ENCODE assay signal across 8 cellular contexts in genomic region chr2:98607104-98607503, GRCh38. TPM values are rescaled to one million over a fixed set of nuclear protein-coding genes. Genes with fewer than 3 reads are reported as not detected.
DNase-seq lines count a peak whose midpoint lies in the region; ATAC-seq, FAIRE-seq and TF ChIP-seq lines count a peak whose summit lies in the region.

No MANE protein-coding gene starts in this region.

- H3K9me3 ChIP-seq in SJSA1 (replicated peaks) (no peaks in the 10 kb centered on the region; the same call in 1 of the 2 replicates), gastrocnemius medialis (no peaks in the 10 kb centered on the region), thyroid gland (no peaks in the 10 kb centered on the region), left lung (no peaks in the 10 kb centered on the region)

- no peak for TF ChIP-seq POLR2A in gastrocnemius medialis (IDR thresholded peaks at IDR 0.05)
- no peak for TF ChIP-seq POLR2A in thyroid gland (IDR thresholded peaks at IDR 0.05)

- no peak for DNase-seq in H7
- no peak for DNase-seq in SJSA1 (ENCODE audit: low read depth in 1 of 2, low spot score in 2 of 2)
- DNase-seq in fibroblast of mammary gland (ENCODE audit: low read depth), result no peak
- no peak for DNase-seq in gastrocnemius medialis
- no peak for DNase-seq in RCC 7860 (ENCODE audit: low spot score)
- no peak for DNase-seq in HCEC 1CT
- DNase-seq in thyroid gland, result no peak
- no peak for DNase-seq in left lung

- 61 to 66% methylated on average over 6 of the region's 6 CpGs for WGBS in thyroid gland, 2 donors

- TF ChIP-seq CTCF in fibroblast of mammary gland (conservative IDR thresholded peaks at IDR 0.05; ENCODE audit: control insufficient read depth, insufficient read depth, low read depth, low read length) (no peak), gastrocnemius medialis (IDR thresholded peaks at IDR 0.05 in 4 of 5, conservative IDR thresholded peaks at IDR 0.05 in 1 of 5) (no peak), thyroid gland (IDR thresholded peaks at IDR 0.05) (no peak), left lung (IDR thresholded peaks at IDR 0.05) (no peak)

- H3K4me3 ChIP-seq in H7 (ENCODE audit: insufficient read depth, low read depth, low read length) (peak overlapping the region; percentile 99; the same call in 1 of the 2 replicates), SJSA1 (peak overlapping the region; percentile 93), fibroblast of mammary gland (ENCODE audit: control insufficient read depth, low read depth, low read length) (peak overlapping the region; percentile 85), gastrocnemius medialis (peak overlapping the region; percentile 70 to 90 (median 86)), thyroid gland (replicated peaks in 1 of 3) (no peak overlapping the region), left lung (peak overlapping the region in 1 of 2 donors; percentile 96)

- in situ Hi-C loops in gastrocnemius medialis (cut with MboI; ENCODE audit: low sequenced_read_pairs in 4 of 4), result loop anchor here in 1 of 4 donors (10.0 to 25.0 kb wide), 2 partner anchors 192 to 580 kb away; partner anchors contain the start of genes MITD1 and MRPL30

- FAIRE-seq in RCC 7860 (lab: Jason Lieb, UNC), result no peak

- intact Hi-C loops in gastrocnemius medialis (cut with DNase I; ENCODE audit: low total_unique reads), result loop anchor here (5.0 to 10.0 kb wide), 4 partner anchors 192 to 885 kb away; partner anchors contain the start of genes LIPT1, REV1 and TSGA10
- intact Hi-C loops in thyroid gland (cut with DNase I), result loop anchor here (10.0 kb wide), 1 partner anchor 162 kb away; the partner anchor contains the start of gene INPP4A
- intact Hi-C loops in left lung (cut with DNase I), result no loop called here

- no peak overlapping the region for H3K27ac ChIP-seq in SJSA1
- H3K27ac ChIP-seq in gastrocnemius medialis, result peak overlapping the region; percentile 91 to 97 (median 94)
- H3K27ac ChIP-seq in thyroid gland, result peak overlapping the region in 1 of 3 donors; percentile 91
- no peak overlapping the region for H3K27ac ChIP-seq in left lung

- H3K27me3 ChIP-seq in H7 (ENCODE audit: control insufficient read depth, insufficient read depth, low read length) (no peaks in the 10 kb centered on the region), SJSA1 (replicated peaks) (no peaks in the 10 kb centered on the region), gastrocnemius medialis (no peaks in the 10 kb centered on the region), thyroid gland (no peaks in the 10 kb centered on the region), left lung (no peaks in the 10 kb centered on the region)

- H3K36me3 ChIP-seq in H7 (replicated peaks; ENCODE audit: control insufficient read depth, insufficient read depth, low read length), result peaks cover 13% of the 10 kb centered on the region
- peaks cover 50% of the 10 kb centered on the region for H3K36me3 ChIP-seq in SJSA1
- H3K36me3 ChIP-seq in gastrocnemius medialis, result peaks cover 0 to 39% of the 10 kb centered on the region in 2 donors
- peaks cover 6 to 18% of the 10 kb centered on the region in 2 donors for H3K36me3 ChIP-seq in thyroid gland
- peaks cover 0 to 37% of the 10 kb centered on the region in 2 donors for H3K36me3 ChIP-seq in left lung

- peaks cover 26% of the 10 kb centered on the region for H3K4me1 ChIP-seq in SJSA1 (replicated peaks)
- peaks cover 53 to 59% of the 10 kb centered on the region in 2 donors for H3K4me1 ChIP-seq in gastrocnemius medialis
- H3K4me1 ChIP-seq in thyroid gland, result peaks cover 31 to 36% of the 10 kb centered on the region in 2 donors
- peaks cover 27 to 51% of the 10 kb centered on the region in 2 donors for H3K4me1 ChIP-seq in left lung

- ATAC-seq in gastrocnemius medialis (no peak), left lung (no peak)

RNA-seq across cellular contexts. Expression of gene COA5, which starts 1.2 kb away (rescaled TPM):
- total RNA-seq in H7 (2014; rRNA removed; shearing (Covaris generic)), result 19.7 and 28.6 TPM in 2 replicates
- total RNA-seq in SJSA1 (2014; rRNA removed; shearing (Covaris generic)), result 21.7 and 36.4 TPM in 2 replicates
- 10 to 100 TPM; 26.1 to 45.1 (median 31.0) TPM for total RNA-seq in gastrocnemius medialis
- total RNA-seq in thyroid gland, result 10 to 100 TPM; 51.5 to 68.3 (median 55.1) TPM
- total RNA-seq in left lung, result 10 to 100 TPM; 24.3 to 26.6 TPM

RNA-seq across cellular contexts. Expression of gene UNC50, which starts 1.3 kb away (rescaled TPM):
- total RNA-seq in H7 (2014; rRNA removed; shearing (Covaris generic)), result 36.3 and 37.1 TPM in 2 replicates
- 54.8 and 56.0 TPM in 2 replicates for total RNA-seq in SJSA1 (2014; rRNA removed; shearing (Covaris generic))
- total RNA-seq in gastrocnemius medialis (10 to 100 TPM; 30.3 to 43.1 (median 30.5) TPM), thyroid gland (10 to 100 TPM; 75.3 to 86.1 (median 81.9) TPM), left lung (10 to 100 TPM; 48.1 to 48.9 TPM)

Comparison
In these comparisons a context has a peak if more than half of its experiments do, and no peak if none do; other contexts are left out.
1. H3K4me3 ChIP-seq: peak in H7 (single experiment), SJSA1 (single experiment), fibroblast of mammary gland (single experiment) and gastrocnemius medialis (4 of 4); none in thyroid gland (0 of 3).
2. H3K27ac ChIP-seq: peak in gastrocnemius medialis (4 of 4); none in SJSA1 (single experiment) and left lung (0 of 2).
3. intact Hi-C loops: an anchor here in gastrocnemius medialis (5.0 to 10.0 kb wide) and thyroid gland (10.0 kb wide); none called in left lung.